ENCODE assay signal across 8 cellular contexts in genomic region chr11:126465573-126466287, GRCh38.
DNase-seq lines count a peak whose midpoint lies in the region; ATAC-seq and TF ChIP-seq lines count a peak whose summit lies in the region.

No MANE protein-coding gene starts in this region.

- POLR2A ChIA-PET in T-cell (lab: Charles Lee): no interaction called here

- peaks cover 5 to 6% of the 10 kb centered on the region in 2 donors for H3K27me3 Mint-ChIP-seq in T-cell
- H3K27me3 Mint-ChIP-seq in naive B cell: no peaks in the 10 kb centered on the region
- H3K27me3 Mint-ChIP-seq in osteocyte (ENCODE audit: unreplicated experiment): no peaks in the 10 kb centered on the region

- CTCF ChIA-PET in T-cell (lab: Charles Lee): interaction anchor here in 1 of 2 donors (1.2 to 1.6 kb wide), 2 partner anchors 14 to 16 kb away, joined by 4 read pairs; no protein-coding TSS in a partner anchor

- no peaks in the 10 kb centered on the region for H3K36me3 Mint-ChIP-seq in T-cell
- H3K36me3 Mint-ChIP-seq in naive B cell: no peaks in the 10 kb centered on the region
- no peaks in the 10 kb centered on the region for H3K36me3 Mint-ChIP-seq in osteocyte (ENCODE audit: unreplicated experiment)

- H3K9me3 Mint-ChIP-seq in T-cell: no peaks in the 10 kb centered on the region
- H3K9me3 Mint-ChIP-seq in naive B cell: peaks cover 0 to 1% (median 0%) of the 10 kb centered on the region in 7 donors
- H3K9me3 Mint-ChIP-seq in osteocyte (ENCODE audit: unreplicated experiment): no peaks in the 10 kb centered on the region

- DNase-seq in GM03348 (ENCODE audit: low spot score): peak; percentile 43
- peak in 18 of 34 experiments; percentile 7 to 38 (median 17) for DNase-seq in T-cell
- peak; percentile 51 for DNase-seq in naive B cell
- no peak for DNase-seq in osteocyte (ENCODE audit: extremely low spot score, unreplicated experiment)
- DNase-seq in ureter (ENCODE audit: low spot score): no peak
- no peak for DNase-seq in HuH-7.5 (ENCODE audit: low spot score)

- H3K4me3 Mint-ChIP-seq in T-cell (peak overlapping the region in 2 of 3 donors; percentile 37 to 52), naive B cell (peak overlapping the region; percentile 20 to 88 (median 76)), osteocyte (ENCODE audit: unreplicated experiment) (no peak overlapping the region)

- H3K27ac Mint-ChIP-seq in T-cell (peak overlapping the region; percentile 72 to 73), naive B cell (peak overlapping the region in 5 of 6 donors; percentile 19 to 90 (median 54)), osteocyte (ENCODE audit: unreplicated experiment) (no peak overlapping the region)

- peaks cover 13 to 28% (median 14%) of the 10 kb centered on the region in 3 donors for H3K4me1 Mint-ChIP-seq in T-cell
- H3K4me1 Mint-ChIP-seq in naive B cell: peaks cover 34 to 41% (median 36%) of the 10 kb centered on the region in 3 donors
- H3K4me1 Mint-ChIP-seq in osteocyte (ENCODE audit: unreplicated experiment): peaks cover 18% of the 10 kb centered on the region

- no peak for TF ChIP-seq CTCF in osteocyte (IDR thresholded peaks at IDR 0.05)

- ATAC-seq in GM19468 (IDR thresholded peaks at IDR 0.05; ENCODE audit: extremely low read depth, unreplicated experiment) (peak; percentile 85), HG03520 (IDR thresholded peaks at IDR 0.05; ENCODE audit: unreplicated experiment) (peak; percentile 52), T-cell (replicated peaks in 1 of 4) (peak; percentile 53 to 64 (median 62)), naive B cell (ENCODE audit: low read depth in 2 of 2) (peak; percentile 73 to 77)

Comparison
In these comparisons a context has a peak if more than half of its experiments do, and no peak if none do; other contexts are left out.
1. DNase-seq: peak in GM03348 (single experiment), T-cell (18 of 34) and naive B cell (single experiment); none in osteocyte (single experiment), ureter (single experiment) and HuH-7.5 (single experiment).
2. Peak in every context shown above with its lines, with median percentiles within 50 percentile points of each other: ATAC-seq.